In genomic region chr9:123426406-123426805, GRCh38 we compare ENCODE assay signal across 13 cellular contexts.
DNase-seq lines count a peak whose midpoint lies in the region; ATAC-seq and TF ChIP-seq lines count a peak whose summit lies in the region.
"Had no signal": no experiment of that assay in that cellular context is flagged by ENCODE, and none has a peak within 500 bp of the region (broad histone marks: within the 10 kb centered on the region; RNA-seq: fewer than 3 reads in every experiment).

No MANE protein-coding gene starts in this region.

- 81% methylated on average over 2 of the region's 2 CpGs for WGBS in prostate gland

- TF ChIP-seq CTCF in prostate gland (IDR thresholded peaks at IDR 0.05), result no peak
- TF ChIP-seq CTCF in nephron progenitor cell (IDR thresholded peaks at IDR 0.05), result no peak

- no peaks in the 10 kb centered on the region for H3K36me3 ChIP-seq in prostate gland
- H3K36me3 ChIP-seq: upper lobe of right lung had no signal

- no peak overlapping the region for H3K4me3 Mint-ChIP-seq in activated CD4-positive, alpha-beta memory T cell treated with anti-CD3 and anti-CD28 coated beads, Interleukin-2, amount 10 ng/mL, durations not matched to agents 7 days and 5 days
- H3K4me3 Mint-ChIP-seq in nephron progenitor cell, result no peak overlapping the region
- H3K4me3 Mint-ChIP-seq: central memory CD8-positive, alpha-beta T cell had no signal

- intact Hi-C loops in prostate gland (cut with DNase I), result no loop called here

- H3K4me3 ChIP-seq in prostate gland, result no peak overlapping the region
- H3K4me3 ChIP-seq: psoas muscle, upper lobe of right lung had no signal

- CTCF ChIA-PET in activated CD4-positive, alpha-beta memory T cell treated with anti-CD3 and anti-CD28 coated beads, Interleukin-2, amount 10 ng/mL, durations not matched to agents 7 days and 5 days (lab: Charles Lee), result no interaction called here

- H3K4me1 Mint-ChIP-seq in activated CD4-positive, alpha-beta memory T cell treated with anti-CD3 and anti-CD28 coated beads, Interleukin-2, amount 10 ng/mL, durations not matched to agents 7 days and 5 days, result no peaks in the 10 kb centered on the region
- peaks cover 15% of the 10 kb centered on the region for H3K4me1 Mint-ChIP-seq in nephron progenitor cell
- H3K4me1 Mint-ChIP-seq: central memory CD8-positive, alpha-beta T cell had no signal

- H3K36me3 Mint-ChIP-seq in activated CD4-positive, alpha-beta memory T cell treated with anti-CD3 and anti-CD28 coated beads, Interleukin-2, amount 10 ng/mL, durations not matched to agents 7 days and 5 days (ENCODE audit: low read depth), result peaks cover 5% of the 10 kb centered on the region
- H3K36me3 Mint-ChIP-seq in nephron progenitor cell (ENCODE audit: low read depth), result peaks cover 31% of the 10 kb centered on the region

- no peaks in the 10 kb centered on the region for H3K9me3 ChIP-seq in prostate gland
- H3K9me3 ChIP-seq: psoas muscle, upper lobe of right lung had no signal

- H3K27ac Mint-ChIP-seq in activated CD4-positive, alpha-beta memory T cell treated with anti-CD3 and anti-CD28 coated beads, Interleukin-2, amount 10 ng/mL, durations not matched to agents 7 days and 5 days, result no peak overlapping the region
- no peak overlapping the region for H3K27ac Mint-ChIP-seq in nephron progenitor cell
- H3K27ac Mint-ChIP-seq: activated T-helper 2 cell treated with anti-CD3 and anti-CD28 coated beads, Interferon-gamma antibody, Interleukin-2, Interleukin-4, amounts not matched to agents 10 μg/mL and 5 μg/mL and 100 μg/mL, durations not matched to agents 14 hours and 24 hours and 36 hours had no signal

- DNase-seq in CD1c-positive myeloid dendritic cell (ENCODE audit: extremely low spot score) (peak; percentile 18), RPMI8226 (peak; percentile 87), prostate gland (ENCODE audit: low spot score) (no peak), HuH-7.5 (ENCODE audit: low spot score) (no peak), nephron progenitor cell (no peak)
- no peak for DNase-seq in activated CD4-positive, alpha-beta memory T cell treated with anti-CD3 and anti-CD28 coated beads, Interleukin-2, amount 10 ng/mL, durations not matched to agents 7 days and 5 days
- DNase-seq: NCI-H187 treated with DMSO at 0.1 percent for 48 hours, psoas muscle had no signal

- no peak for TF ChIP-seq POLR2A in prostate gland (IDR thresholded peaks at IDR 0.05)

- POLR2A ChIA-PET in activated CD4-positive, alpha-beta memory T cell treated with anti-CD3 and anti-CD28 coated beads, Interleukin-2, amount 10 ng/mL, durations not matched to agents 7 days and 5 days (lab: Charles Lee), result no interaction called here

- peak; percentile 74 for ATAC-seq in GM19025 (IDR thresholded peaks at IDR 0.05; ENCODE audit: low read depth, unreplicated experiment)
- peak; percentile 81 for ATAC-seq in HG02938 (IDR thresholded peaks at IDR 0.05; ENCODE audit: unreplicated experiment)
- ATAC-seq: psoas muscle, upper lobe of right lung had no signal

- H3K4me1 ChIP-seq in prostate gland (replicated peaks), result no peaks in the 10 kb centered on the region
- H3K4me1 ChIP-seq: psoas muscle, upper lobe of right lung had no signal

- no peaks in the 10 kb centered on the region for H3K27me3 Mint-ChIP-seq in activated CD4-positive, alpha-beta memory T cell treated with anti-CD3 and anti-CD28 coated beads, Interleukin-2, amount 10 ng/mL, durations not matched to agents 7 days and 5 days
- peaks cover 16% of the 10 kb centered on the region for H3K27me3 Mint-ChIP-seq in nephron progenitor cell (ENCODE audit: low read depth, poor library complexity)
- H3K27me3 Mint-ChIP-seq: central memory CD8-positive, alpha-beta T cell had no signal

- no peaks in the 10 kb centered on the region for H3K27me3 ChIP-seq in prostate gland (replicated peaks; ENCODE audit: insufficient read depth)
- H3K27me3 ChIP-seq: upper lobe of right lung had no signal

- no peaks in the 10 kb centered on the region for H3K9me3 Mint-ChIP-seq in activated CD4-positive, alpha-beta memory T cell treated with anti-CD3 and anti-CD28 coated beads, Interleukin-2, amount 10 ng/mL, durations not matched to agents 7 days and 5 days
- H3K9me3 Mint-ChIP-seq in nephron progenitor cell, result peaks cover 21% of the 10 kb centered on the region
- H3K9me3 Mint-ChIP-seq: activated T-helper 2 cell treated with anti-CD3 and anti-CD28 coated beads, Interferon-gamma antibody, Interleukin-2, Interleukin-4, amounts not matched to agents 10 μg/mL and 5 μg/mL and 100 μg/mL, durations not matched to agents 14 hours and 24 hours and 36 hours; central memory CD8-positive, alpha-beta T cell had no signal

- H3K27ac ChIP-seq in prostate gland, result no peak overlapping the region
- H3K27ac ChIP-seq: psoas muscle, upper lobe of right lung had no signal

Comparison
In these comparisons a context has a peak if more than half of its experiments do, and no peak if none do; other contexts are left out.
1. DNase-seq: peak in CD1c-positive myeloid dendritic cell (single experiment) and RPMI8226 (single experiment); none in prostate gland (single experiment), activated CD4-positive, alpha-beta memory T cell treated with anti-CD3 and anti-CD28 coated beads, Interleukin-2, amount 10 ng/mL, durations not matched to agents 7 days and 5 days (single experiment), HuH-7.5 (single experiment) and nephron progenitor cell (single experiment).